In genomic region chr13:113432509-113433270, GRCh38 we compare ENCODE assay signal across 17 cellular contexts. TPM values are rescaled to one million over a fixed set of nuclear protein-coding genes. Genes with fewer than 3 reads are reported as not detected.
DNase-seq lines count a peak whose midpoint lies in the region; ATAC-seq and TF ChIP-seq lines count a peak whose summit lies in the region.
"Had no signal": no experiment of that assay in that cellular context is flagged by ENCODE, and none has a peak within 500 bp of the region (broad histone marks: within the 10 kb centered on the region; RNA-seq: fewer than 3 reads in every experiment).

No MANE protein-coding gene starts in this region.

- H2AFZ ChIP-seq in OCI-LY1 (ENCODE audit: low read length), result no peak overlapping the region
- H2AFZ ChIP-seq: GM23248 had no signal

- no peak overlapping the region for H3K27ac Mint-ChIP-seq in endodermal cell

- peak; percentile 35 for DNase-seq in endodermal cell
- peak in 1 of 3 donors; percentile 48 for DNase-seq in right cardiac atrium
- DNase-seq in activated naive CD4-positive, alpha-beta T cell treated with Interleukin-2 at 50 U/mL for 16 hours, result no peak
- DNase-seq in lower lobe of right lung, result no peak
- DNase-seq: C1 segment of cervical spinal cord, GM23248, KG1, MV-4-11, NCI-H1694 treated with DMSO at 0.1 percent for 48 hours, NCI-H510A, NCI-H82, SW 1271 had no signal

- H3K4me2 ChIP-seq in BLaER1 treated with 17β-estradiol and CSF1 and Interleukin-3, amounts not matched to agents 10 nM and 100 nM, result peak overlapping the region; percentile 60 to 98 (median 83)
- H3K4me2 ChIP-seq in OCI-LY1 (ENCODE audit: low read length), result peak overlapping the region; percentile 51
- H3K4me2 ChIP-seq: A549 had no signal

- H3K9ac ChIP-seq in BLaER1 treated with 17β-estradiol and CSF1 and Interleukin-3, amounts not matched to agents 10 nM and 100 nM, result peak overlapping the region in 5 of 11 experiments; percentile 16 to 25 (median 21); a peak in 10 of 22 replicates
- peak overlapping the region; percentile 55 for H3K9ac ChIP-seq in OCI-LY1 (ENCODE audit: low read length)
- no peak overlapping the region for H3K9ac ChIP-seq in endodermal cell (ENCODE audit: extremely low read depth, low read length, poor library complexity, severe bottlenecking)
- H3K9ac ChIP-seq: GM23248 had no signal

- ATAC-seq in right cardiac atrium (peak; percentile 31 to 44), HG02610 (IDR thresholded peaks at IDR 0.05; ENCODE audit: unreplicated experiment) (no peak), GM21447 (IDR thresholded peaks at IDR 0.05; ENCODE audit: unreplicated experiment) (no peak), lower lobe of right lung (no peak)
- ATAC-seq: A549 had no signal

- WGBS in endodermal cell (ENCODE audit: insufficient coverage in 1 of 2, insufficient read length in 1 of 2), 2 experiments, result 90 to 92% methylated on average over 28 to 34 of the region's 34 CpGs
- WGBS in right cardiac atrium, result 70% methylated on average over 34 of the region's 34 CpGs

- no peaks in the 10 kb centered on the region for H3K27me3 Mint-ChIP-seq in endodermal cell (ENCODE audit: insufficient read depth)

- H4K20me1 ChIP-seq in BLaER1 treated with 17β-estradiol and CSF1 and Interleukin-3, amounts not matched to agents 10 nM and 100 nM, result no peaks in the 10 kb centered on the region; a peak in 1 of 22 replicates
- H4K20me1 ChIP-seq in OCI-LY1 (ENCODE audit: insufficient read depth, low read length), result no peaks in the 10 kb centered on the region

- no peaks in the 10 kb centered on the region for H3K9me2 ChIP-seq in OCI-LY1 (ENCODE audit: low read depth, low read length)

- no peaks in the 10 kb centered on the region for H3K9me3 Mint-ChIP-seq in endodermal cell

- H3K27me3 ChIP-seq in BLaER1 treated with 17β-estradiol and CSF1 and Interleukin-3, amounts not matched to agents 10 nM and 100 nM, result peaks cover 0 to 38% (median 0%) of the 10 kb centered on the region in 11 experiments; a peak in 7 of 22 replicates
- H3K27me3 ChIP-seq in OCI-LY1 (ENCODE audit: insufficient read depth, low read length) (no peaks in the 10 kb centered on the region), endodermal cell (ENCODE audit: control insufficient read depth, insufficient read depth, low read length, poor library complexity, severe bottlenecking) (no peaks in the 10 kb centered on the region), right cardiac atrium (ENCODE audit: control insufficient read depth, insufficient read depth) (no peaks in the 10 kb centered on the region), lower lobe of right lung (ENCODE audit: low read depth) (no peaks in the 10 kb centered on the region)

- no peaks in the 10 kb centered on the region for H3K4me1 Mint-ChIP-seq in endodermal cell

- 0 out of 20 replicates have a peak overlapping the region, but pooled peaks of 1 of the 10 experiments have one; percentile 22 for H3K4me3 ChIP-seq in BLaER1 treated with 17β-estradiol and CSF1 and Interleukin-3, amounts not matched to agents 10 nM and 100 nM
- H3K4me3 ChIP-seq in OCI-LY1 (ENCODE audit: low read depth, low read length, poor library complexity, severe bottlenecking), result peak overlapping the region; percentile 35
- H3K4me3 ChIP-seq in endodermal cell (ENCODE audit: low read length), result no peak overlapping the region
- no peak overlapping the region for H3K4me3 ChIP-seq in right cardiac atrium (ENCODE audit: low read length)
- no peak overlapping the region for H3K4me3 ChIP-seq in lower lobe of right lung
- H3K4me3 ChIP-seq: A549, GM23248 had no signal

- intact Hi-C loops in right cardiac atrium (cut with DNase I), result no loop called here
- intact Hi-C loops in lower lobe of right lung (cut with DNase I), result no loop called here

- no peaks in the 10 kb centered on the region for H3K79me2 ChIP-seq in OCI-LY1 (ENCODE audit: insufficient read depth, low read length)

- no peaks in the 10 kb centered on the region for H3K9me3 ChIP-seq in BLaER1 treated with 17β-estradiol and CSF1 and Interleukin-3, amounts not matched to agents 10 nM and 100 nM (replicated peaks in 1 of 11)
- H3K9me3 ChIP-seq in OCI-LY1 (ENCODE audit: low read length) (no peaks in the 10 kb centered on the region), endodermal cell (ENCODE audit: control insufficient read depth, low read length) (no peaks in the 10 kb centered on the region), right cardiac atrium (ENCODE audit: control insufficient read depth, low read length) (no peaks in the 10 kb centered on the region), lower lobe of right lung (no peaks in the 10 kb centered on the region)
- H3K9me3 ChIP-seq: A549 had no signal

- no peaks in the 10 kb centered on the region for H3K36me3 ChIP-seq in BLaER1 treated with 17β-estradiol and CSF1 and Interleukin-3, amounts not matched to agents 10 nM and 100 nM
- no peaks in the 10 kb centered on the region for H3K36me3 ChIP-seq in OCI-LY1 (ENCODE audit: insufficient read depth, low read length)
- no peaks in the 10 kb centered on the region for H3K36me3 ChIP-seq in endodermal cell (ENCODE audit: control insufficient read depth, insufficient read depth, low read length)
- no peaks in the 10 kb centered on the region for H3K36me3 ChIP-seq in lower lobe of right lung

- TF ChIP-seq CTCF in OCI-LY1 (IDR thresholded peaks at IDR 0.05; ENCODE audit: low read length) (no peak), endodermal cell (conservative IDR thresholded peaks at IDR 0.05) (no peak), lower lobe of right lung (IDR thresholded peaks at IDR 0.05) (no peak)

- peaks cover 4% of the 10 kb centered on the region; the same call in 1 of the 2 replicates for H3F3A ChIP-seq in OCI-LY1 (ENCODE audit: insufficient read depth, low read length)

- peaks cover 8% of the 10 kb centered on the region for H3K36me3 Mint-ChIP-seq in endodermal cell (ENCODE audit: low read depth)

- peaks cover 15 to 67% (median 59%) of the 10 kb centered on the region in 10 experiments for H3K4me1 ChIP-seq in BLaER1 treated with 17β-estradiol and CSF1 and Interleukin-3, amounts not matched to agents 10 nM and 100 nM
- H3K4me1 ChIP-seq in OCI-LY1 (ENCODE audit: insufficient read depth, low read length, severe bottlenecking) (peaks cover 33% of the 10 kb centered on the region), endodermal cell (ENCODE audit: control insufficient read depth, insufficient read depth, low read length) (no peaks in the 10 kb centered on the region), right cardiac atrium (ENCODE audit: control insufficient read depth, insufficient read depth, low read length) (no peaks in the 10 kb centered on the region), lower lobe of right lung (no peaks in the 10 kb centered on the region)
- H3K4me1 ChIP-seq: A549 had no signal

- no peak overlapping the region for H3K4me3 Mint-ChIP-seq in endodermal cell

- peak overlapping the region in 4 of 11 experiments; percentile 12 to 46 (median 31); a peak in 6 of 22 replicates for H3K27ac ChIP-seq in BLaER1 treated with 17β-estradiol and CSF1 and Interleukin-3, amounts not matched to agents 10 nM and 100 nM
- H3K27ac ChIP-seq in OCI-LY1 (ENCODE audit: low read depth, low read length, poor library complexity, severe bottlenecking), result peak overlapping the region; percentile 95
- H3K27ac ChIP-seq in endodermal cell (ENCODE audit: low read depth, low read length), result no peak overlapping the region
- H3K27ac ChIP-seq in right cardiac atrium (ENCODE audit: low read length), result no peak overlapping the region
- no peak overlapping the region for H3K27ac ChIP-seq in lower lobe of right lung
- H3K27ac ChIP-seq: A549, GM23248 had no signal

RNA-seq across cellular contexts. Expression of gene ADPRHL1, which starts 20.6 kb away (rescaled TPM):
- total RNA-seq in endodermal cell, result 1 to 10 TPM; 1.6 to 2.9 TPM
- polyA plus RNA-seq in endodermal cell (2013, experiment 1 of 2), result 2.7 TPM
- 3.2 TPM for polyA plus RNA-seq in endodermal cell (2013, experiment 2 of 2)
- 100 to 1,000 TPM; 320 to 446 (median 375) TPM for total RNA-seq in right cardiac atrium
- polyA plus RNA-seq in right cardiac atrium, result 280 TPM
- 2.7 TPM for total RNA-seq in lower lobe of right lung

RNA-seq across cellular contexts. Expression of gene DCUN1D2, which starts 57.8 kb away (rescaled TPM):
- total RNA-seq in endodermal cell (10 to 100 TPM; 35.8 to 44.7 TPM), right cardiac atrium (100 to 1,000 TPM; 124 to 160 (median 142) TPM), lower lobe of right lung (16.8 TPM)
- polyA plus RNA-seq in endodermal cell (2013, experiment 1 of 2), result 23.4 TPM
- 23.9 TPM for polyA plus RNA-seq in endodermal cell (2013, experiment 2 of 2)
- 91.6 TPM for polyA plus RNA-seq in right cardiac atrium

Comparison
In these comparisons a context has a peak if more than half of its experiments do, and no peak if none do; other contexts are left out.
1. ATAC-seq: peak in right cardiac atrium (2 of 2); none in HG02610 (single experiment), GM21447 (single experiment) and lower lobe of right lung (0 of 2).
2. RNA of gene ADPRHL1, which starts 20.6 kb away (total RNA-seq): 320 to 446 TPM in right cardiac atrium; 1.6 to 2.9 TPM in endodermal cell and 2.7 TPM in lower lobe of right lung (single experiment); every median in the first group is over 10 times any median in the second.